22 cellular contexts compared by ENCODE assay signal in genomic region chr4:478373-478772, GRCh38. TPM values are rescaled to one million over a fixed set of nuclear protein-coding genes. Genes with fewer than 3 reads are reported as not detected.
A peak's percentile ranks its signal among the peaks of the same experiment; 100 is the strongest.
DNase-seq lines count a peak whose midpoint lies in the region; ATAC-seq, FAIRE-seq and TF ChIP-seq lines count a peak whose summit lies in the region.
"Had no signal": no experiment of that assay in that cellular context is flagged by ENCODE, and none has a peak within 500 bp of the region (broad histone marks: within the 10 kb centered on the region; RNA-seq: fewer than 3 reads in every experiment).

No MANE protein-coding gene starts in this region.

- no peak overlapping the region for H3K56ac ChIP-seq in IMR-90 (ENCODE audit: extremely low read depth, insufficient read depth, low read length)

- H3K4ac ChIP-seq in IMR-90 (ENCODE audit: low read depth, low read length), result no peak overlapping the region

- H2BK120ac ChIP-seq in IMR-90 (ENCODE audit: low read depth, low read length), result no peak overlapping the region

- no peak overlapping the region for H3K27ac ChIP-seq in IMR-90 (ENCODE audit: insufficient read depth, low read length)
- H3K27ac ChIP-seq in endothelial cell of umbilical vein (ENCODE audit: insufficient read depth, low read depth, low read length), result no peak overlapping the region
- H3K27ac ChIP-seq: BLaER1 treated with 17β-estradiol and CSF1 and Interleukin-3, amounts not matched to agents 10 nM and 100 nM; esophagus squamous epithelium; heart left ventricle; neural progenitor cell; tibial artery had no signal

- no peak overlapping the region for H2BK15ac ChIP-seq in IMR-90 (ENCODE audit: low read depth, low read length)

- peaks cover 2% of the 10 kb centered on the region for H3K4me1 Mint-ChIP-seq in progenitor cell of endocrine pancreas (ENCODE audit: low read depth)
- H3K4me1 Mint-ChIP-seq: neural progenitor cell had no signal

- no peak overlapping the region for H4K8ac ChIP-seq in IMR-90 (ENCODE audit: low read depth in 2 of 2, low read length in 2 of 2)

- POLR2A ChIA-PET in IMR-90 (lab: Charles Lee; ENCODE audit: unreplicated experiment), result no interaction called here
- POLR2A ChIA-PET in endothelial cell of umbilical vein (lab: Charles Lee), result no interaction called here

- no peak overlapping the region for H3K4me2 ChIP-seq in IMR-90 (ENCODE audit: low read depth, low read length)
- no peak overlapping the region for H3K4me2 ChIP-seq in endothelial cell of umbilical vein (ENCODE audit: insufficient read depth, low read length)
- H3K4me2 ChIP-seq: neural progenitor cell had no signal

- H3K79me1 ChIP-seq in IMR-90 (ENCODE audit: low read depth in 1 of 2, low read length in 2 of 2), result peaks cover 2 to 4% of the 10 kb centered on the region in 2 experiments; a peak in 3 of 4 replicates

- intact Hi-C loops in IMR-90 (cut with micrococcal nuclease), result no loop called here
- intact Hi-C loops in endothelial cell of umbilical vein (cut with micrococcal nuclease), result loop anchor here (10.0 kb wide), 2 partner anchors 144 to 196 kb away; partner anchors contain the start of genes ATP5ME, MYL5 and ZNF141

- H3K27me3 ChIP-seq in IMR-90 (ENCODE audit: control insufficient read depth, insufficient read depth, low read length) (no peaks in the 10 kb centered on the region), endothelial cell of umbilical vein (ENCODE audit: control insufficient read depth in 2 of 2, insufficient read depth in 2 of 2, low read length in 2 of 2) (no peaks in the 10 kb centered on the region)
- H3K27me3 ChIP-seq: BLaER1 treated with 17β-estradiol and CSF1 and Interleukin-3, amounts not matched to agents 10 nM and 100 nM; esophagus squamous epithelium; heart left ventricle; MG63; neural progenitor cell; tibial artery had no signal

- no peak overlapping the region for H4K91ac ChIP-seq in IMR-90 (ENCODE audit: insufficient read depth, low read depth, low read length)

- H3K4me1 ChIP-seq in IMR-90 (ENCODE audit: control insufficient read depth, insufficient read depth, low read length), result no peaks in the 10 kb centered on the region
- peaks cover 2% of the 10 kb centered on the region for H3K4me1 ChIP-seq in endothelial cell of umbilical vein (ENCODE audit: control insufficient read depth, extremely low read depth, insufficient read depth, low read length)
- H3K4me1 ChIP-seq: neural progenitor cell, tibial artery had no signal

- H3K18ac ChIP-seq in IMR-90 (ENCODE audit: low read depth, low read length), result no peak overlapping the region

- H3K36me3 ChIP-seq in IMR-90 (ENCODE audit: control insufficient read depth, insufficient read depth, low read length) (peaks cover 3% of the 10 kb centered on the region), endothelial cell of umbilical vein (ENCODE audit: control insufficient read depth in 2 of 2, extremely low read depth in 1 of 2, insufficient read depth in 2 of 2, low read length in 2 of 2) (no peaks in the 10 kb centered on the region)
- H3K36me3 ChIP-seq: esophagus squamous epithelium, MG63, neural progenitor cell, tibial artery had no signal

- H4K5ac ChIP-seq in IMR-90 (ENCODE audit: low read depth, low read length), result no peak overlapping the region

- CTCF ChIA-PET in IMR-90 (lab: Yijun Ruan, JAX), result no interaction called here
- CTCF ChIA-PET in endothelial cell of umbilical vein (lab: Charles Lee), result no interaction called here

- no peak for ATAC-seq in IMR-90 (ENCODE audit: low read depth)
- ATAC-seq: heart left ventricle had no signal

- H3K9me3 ChIP-seq in IMR-90 (ENCODE audit: control insufficient read depth, insufficient read depth, low read length) (peaks cover 16% of the 10 kb centered on the region), endothelial cell of umbilical vein (replicated peaks; ENCODE audit: control insufficient read depth, insufficient read depth, low read length) (no peaks in the 10 kb centered on the region)
- H3K9me3 ChIP-seq: MG63 had no signal

- TF ChIP-seq RAD21 in IMR-90 (IDR thresholded peaks at IDR 0.05; ENCODE audit: low read length), result no peak

- H2AFZ ChIP-seq in IMR-90 (replicated peaks; ENCODE audit: low read length, poor library complexity), result no peak overlapping the region
- H2AFZ ChIP-seq in endothelial cell of umbilical vein (ENCODE audit: low read depth, low read length), result no peak overlapping the region
- H2AFZ ChIP-seq: neural progenitor cell had no signal

- H3K79me2 ChIP-seq in endothelial cell of umbilical vein (ENCODE audit: control insufficient read depth, insufficient read depth, low read length), result peaks cover 3% of the 10 kb centered on the region

- WGBS in IMR-90 (ENCODE audit: extremely low coverage in 2 of 2, insufficient read length in 1 of 2), 2 experiments, result no CpG with 5 or more reads among the region's 1 CpG

- H3K14ac ChIP-seq in IMR-90 (replicated peaks; ENCODE audit: low read depth, low read length), result no peak overlapping the region

- FAIRE-seq in RCC 7860 (lab: Jason Lieb, UNC) (peak; percentile 42), endothelial cell of umbilical vein (lab: Jason Lieb, UNC) (peak; percentile 56)
- FAIRE-seq: HTR-8/SVneo, kidney had no signal

- no peak overlapping the region for H2BK5ac ChIP-seq in IMR-90 (ENCODE audit: low read depth, low read length, poor library complexity, severe bottlenecking)

- H3K23ac ChIP-seq in IMR-90 (ENCODE audit: low read depth, low read length), result no peak overlapping the region

- H2BK20ac ChIP-seq in IMR-90 (ENCODE audit: low read depth, low read length), result no peak overlapping the region

- peaks cover 24% of the 10 kb centered on the region for H3K36me3 Mint-ChIP-seq in progenitor cell of endocrine pancreas (ENCODE audit: insufficient read depth)

- dilution Hi-C loops in IMR-90 (cut with HindIII; ENCODE audit: low sequenced_read_pairs, unreplicated experiment) (no loop called here), endothelial cell of umbilical vein (cut with MboI; ENCODE audit: extremely low pct_ligation_motif_present, low sequenced_read_pairs) (no loop called here)

- H3K9me1 ChIP-seq in IMR-90 (ENCODE audit: insufficient read depth, low read length) (no peaks in the 10 kb centered on the region), endothelial cell of umbilical vein (replicated peaks; ENCODE audit: control insufficient read depth, extremely low read depth, insufficient read depth, low read length) (no peaks in the 10 kb centered on the region)

- peaks cover 17% of the 10 kb centered on the region for H3K9me3 Mint-ChIP-seq in progenitor cell of endocrine pancreas (ENCODE audit: low read depth)

- TF ChIP-seq POLR2A in IMR-90 (IDR thresholded peaks at IDR 0.05; ENCODE audit: low read depth, low read length) (no peak), endothelial cell of umbilical vein (IDR thresholded peaks at IDR 0.05; ENCODE audit: low read depth, low read length) (no peak)

- H3K27me3 Mint-ChIP-seq in progenitor cell of endocrine pancreas, result no peaks in the 10 kb centered on the region
- H3K27me3 Mint-ChIP-seq: activated CD4-positive, alpha-beta T cell treated with anti-CD3 and anti-CD28 coated beads, Interleukin-2, amount 10 ng/mL, durations not matched to agents 24 days and 14 days had no signal

- no peak for TF ChIP-seq CTCF in IMR-90 (conservative IDR thresholded peaks at IDR 0.05; ENCODE audit: low read depth, low read length)
- no peak for TF ChIP-seq CTCF in endothelial cell of umbilical vein (IDR thresholded peaks at IDR 0.05; ENCODE audit: extremely low read depth in 1 of 2, insufficient read depth in 1 of 2, low read depth in 1 of 2, low read length in 2 of 2)
- no peak for TF ChIP-seq CTCF in progenitor cell of endocrine pancreas (IDR thresholded peaks at IDR 0.05; ENCODE audit: unreplicated experiment)

- in situ Hi-C loops in IMR-90 (cut with MboI; ENCODE audit: low sequenced_read_pairs), result no loop called here

- no peak overlapping the region for H3K4me3 Mint-ChIP-seq in progenitor cell of endocrine pancreas (ENCODE audit: low read depth)
- H3K4me3 Mint-ChIP-seq: activated CD4-positive, alpha-beta T cell treated with anti-CD3 and anti-CD28 coated beads, Interleukin-2, amount 10 ng/mL, durations not matched to agents 24 days and 14 days; dendritic cell treated with granulocyte-macrophage colony-stimulating factor and Interleukin-4, amounts not matched to agents 40 ng/mL and 50 ng/mL, for 4 days; neural progenitor cell had no signal

- H3K27ac Mint-ChIP-seq in progenitor cell of endocrine pancreas, result peak overlapping the region; percentile 39
- H3K27ac Mint-ChIP-seq: activated CD4-positive, alpha-beta T cell treated with anti-CD3 and anti-CD28 coated beads, Interleukin-2, amount 10 ng/mL, durations not matched to agents 24 days and 14 days; dendritic cell treated with granulocyte-macrophage colony-stimulating factor and Interleukin-4, amounts not matched to agents 40 ng/mL and 50 ng/mL, for 4 days; neural progenitor cell had no signal

- DNase-seq in IMR-90 (peak; percentile 44), RCC 7860 (ENCODE audit: low spot score) (peak; percentile 18), endothelial cell of umbilical vein (ENCODE audit: low read depth, low spot score) (peak; percentile 67), progenitor cell of endocrine pancreas (ENCODE audit: low spot score, unreplicated experiment) (no peak), COR-L47 (lab: John Stamatoyannopoulos, UW) (no peak), DMS153 treated with DMSO at 0.1 percent for 48 hours (lab: John Stamatoyannopoulos, UW; ENCODE audit: unreplicated experiment) (no peak), activated gamma-delta T cell (lab: John Stamatoyannopoulos, UW) (no peak)
- DNase-seq: activated CD4-positive, alpha-beta T cell treated with anti-CD3 and anti-CD28 coated beads, Interleukin-2, amount 10 ng/mL, durations not matched to agents 24 days and 14 days; activated CD8-positive, alpha-beta memory T cell treated with anti-CD3 and anti-CD28 coated beads, Interleukin-2, amount 50 U/mL, for 48 hours; activated naive CD4-positive, alpha-beta T cell; esophagus squamous epithelium; heart left ventricle; kidney; MG63; NCI-H2029; NCI-H524; stimulated activated naive CD4-positive, alpha-beta T cell; tibial artery had no signal

- H3K9ac ChIP-seq in IMR-90 (ENCODE audit: low read depth, low read length) (no peak overlapping the region), endothelial cell of umbilical vein (replicated peaks; ENCODE audit: extremely low read depth, insufficient read depth, low read length) (no peak overlapping the region)
- H3K9ac ChIP-seq: BLaER1 treated with 17β-estradiol and CSF1 and Interleukin-3, amounts not matched to agents 10 nM and 100 nM; neural progenitor cell had no signal

- no peak overlapping the region for H2AK9ac ChIP-seq in IMR-90 (replicated peaks; ENCODE audit: low read depth, low read length, poor library complexity)

- no peak overlapping the region for H2AK5ac ChIP-seq in IMR-90 (ENCODE audit: low read depth, low read length)

- BruUV-seq in IMR-90 (replicated peaks; lab: Mats Ljungman, UMichigan) (no TSS peak), endothelial cell of umbilical vein (replicated peaks; lab: Mats Ljungman, UMichigan) (no TSS peak)

- H4K20me1 ChIP-seq in IMR-90 (ENCODE audit: insufficient read depth, low read length) (no peaks in the 10 kb centered on the region; the same call in 1 of the 2 replicates), endothelial cell of umbilical vein (replicated peaks; ENCODE audit: control insufficient read depth, extremely low read depth, insufficient read depth, low read length) (no peaks in the 10 kb centered on the region)
- H4K20me1 ChIP-seq: BLaER1 treated with 17β-estradiol and CSF1 and Interleukin-3, amounts not matched to agents 10 nM and 100 nM had no signal

- H3K4me3 ChIP-seq in IMR-90 (ENCODE audit: insufficient read depth, low read depth, low read length) (no peak overlapping the region), endothelial cell of umbilical vein (replicated peaks in 1 of 3; ENCODE audit: insufficient read depth in 1 of 3, low read depth in 1 of 3, low read length in 3 of 3) (no peak overlapping the region)
- H3K4me3 ChIP-seq: BLaER1 treated with 17β-estradiol and CSF1 and Interleukin-3, amounts not matched to agents 10 nM and 100 nM; esophagus squamous epithelium; heart left ventricle; MG63; neural progenitor cell; tibial artery had no signal

RNA-seq across cellular contexts. Expression of gene ZNF721, which starts 20.6 kb away (rescaled TPM):
- total RNA-seq in IMR-90 (2012; rRNA removed), result 10.8 and 13.6 TPM in 2 replicates
- 5.1 and 5.5 TPM in 2 replicates for polyA plus RNA-seq in IMR-90 (2012; rRNA removed)
- polyA plus RNA-seq in IMR-90 (2012; cell fraction: cytosol; rRNA removed), result 0.81 and 2.2 TPM in 2 replicates
- polyA plus RNA-seq in IMR-90 (2012; cell fraction: nucleus; rRNA removed; ENCODE audit: low replicate concordance), result 1.3 and 7.3 TPM in 2 replicates
- total RNA-seq in endothelial cell of umbilical vein, result 21.3 and 21.7 TPM in 2 replicates
- polyA plus RNA-seq in endothelial cell of umbilical vein, result 4.0 and 5.5 TPM in 2 replicates
- 6.6 and 7.6 TPM in 2 replicates for polyA plus RNA-seq in endothelial cell of umbilical vein (2011; cell fraction: cytosol; rRNA removed)
- 16.2 and 18.3 TPM in 2 replicates for polyA plus RNA-seq in endothelial cell of umbilical vein (2011; cell fraction: nucleus; rRNA removed)
- 14.2 and 14.8 TPM in 2 replicates for polyA plus RNA-seq in endothelial cell of umbilical vein (2012)
- 14.9 and 17.6 TPM in 2 replicates for polyA minus RNA-seq in endothelial cell of umbilical vein
- polyA minus RNA-seq in endothelial cell of umbilical vein (2011; cell fraction: cytosol; rRNA and poly(A)+ RNA removed), result 11.5 TPM
- 15.7 and 29.5 TPM in 2 replicates for polyA minus RNA-seq in endothelial cell of umbilical vein (2011; cell fraction: nucleus; rRNA and poly(A)+ RNA removed)
- 48.6 and 48.7 TPM in 2 replicates for total RNA-seq in progenitor cell of endocrine pancreas

RNA-seq across cellular contexts. Expression of gene PIGG, which starts 20.6 kb away (rescaled TPM):
- total RNA-seq in IMR-90 (2012; rRNA removed) (21.7 and 26.4 TPM in 2 replicates), endothelial cell of umbilical vein (59.0 and 59.1 TPM in 2 replicates), progenitor cell of endocrine pancreas (73.5 and 76.6 TPM in 2 replicates)
- polyA plus RNA-seq in IMR-90 (2012; rRNA removed) (31.8 and 33.0 TPM in 2 replicates), endothelial cell of umbilical vein (62.2 and 64.7 TPM in 2 replicates)
- polyA plus RNA-seq in IMR-90 (2012; cell fraction: cytosol; rRNA removed), result 16.8 and 23.0 TPM in 2 replicates
- polyA plus RNA-seq in IMR-90 (2012; cell fraction: nucleus; rRNA removed; ENCODE audit: low replicate concordance), result 180 and 230 TPM in 2 replicates
- 24.9 and 28.4 TPM in 2 replicates for polyA plus RNA-seq in endothelial cell of umbilical vein (2011; cell fraction: cytosol; rRNA removed)
- polyA plus RNA-seq in endothelial cell of umbilical vein (2011; cell fraction: nucleus; rRNA removed), result 195 and 207 TPM in 2 replicates
- polyA plus RNA-seq in endothelial cell of umbilical vein (2012), result 36.2 and 42.8 TPM in 2 replicates
- polyA minus RNA-seq in endothelial cell of umbilical vein, result 102 and 106 TPM in 2 replicates
- 15.7 TPM for polyA minus RNA-seq in endothelial cell of umbilical vein (2011; cell fraction: cytosol; rRNA and poly(A)+ RNA removed)
- polyA minus RNA-seq in endothelial cell of umbilical vein (2011; cell fraction: nucleus; rRNA and poly(A)+ RNA removed), result 89.3 and 112 TPM in 2 replicates

Comparison
In these comparisons a context has a peak if more than half of its experiments do, and no peak if none do; other contexts are left out.
1. DNase-seq: peak in IMR-90 (single experiment), RCC 7860 (single experiment) and endothelial cell of umbilical vein (single experiment); none in progenitor cell of endocrine pancreas (single experiment), COR-L47 (single experiment), DMS153 treated with DMSO at 0.1 percent for 48 hours (single experiment) and activated gamma-delta T cell (single experiment).